23 cellular contexts compared by ENCODE assay signal in genomic region chr21:35097525-35097924, GRCh38. TPM values are rescaled to one million over a fixed set of nuclear protein-coding genes. Genes with fewer than 3 reads are reported as not detected.
DNase-seq lines count a peak whose midpoint lies in the region; ATAC-seq and TF ChIP-seq lines count a peak whose summit lies in the region.
"Had no signal": no experiment of that assay in that cellular context is flagged by ENCODE, and none has a peak within 500 bp of the region (broad histone marks: within the 10 kb centered on the region; RNA-seq: fewer than 3 reads in every experiment).

No MANE protein-coding gene starts in this region.

- intact Hi-C loops in activated CD4-positive, alpha-beta T cell treated with anti-CD3 and anti-CD28 coated beads, Interleukin-2, amount 10 ng/mL, durations not matched to agents 24 days and 14 days (cut with micrococcal nuclease), result loop anchor here (1.0 to 5.0 kb wide), 11 partner anchors 9 to 431 kb away; partner anchors contain the start of gene RUNX1
- intact Hi-C loops in activated T-helper 2 cell treated with anti-CD3 and anti-CD28 coated beads, Interferon-gamma antibody, Interleukin-2, Interleukin-4, amounts not matched to agents 10 μg/mL and 5 μg/mL and 100 μg/mL, durations not matched to agents 14 hours and 24 hours and 36 hours (cut with micrococcal nuclease), result loop anchor here (1.0 to 5.0 kb wide), 13 partner anchors 9 to 430 kb away; no protein-coding TSS in a partner anchor

- H3K27ac Mint-ChIP-seq in activated CD4-positive, alpha-beta T cell treated with anti-CD3 and anti-CD28 coated beads, Interleukin-2, amount 10 ng/mL, durations not matched to agents 24 days and 14 days, result peak overlapping the region; percentile 92
- H3K27ac Mint-ChIP-seq in activated naive CD4-positive, alpha-beta T cell treated with anti-CD3 and anti-CD28 coated beads, Interleukin-2, amount 50 U/mL, for 24 hours, result peak overlapping the region; percentile 52
- peak overlapping the region; percentile 93 for H3K27ac Mint-ChIP-seq in activated T-helper 2 cell treated with anti-CD3 and anti-CD28 coated beads, Interferon-gamma antibody, Interleukin-2, Interleukin-4, amounts not matched to agents 10 μg/mL and 5 μg/mL and 100 μg/mL, durations not matched to agents 14 hours and 24 hours and 36 hours

- peaks cover 9% of the 10 kb centered on the region for H3K9me3 Mint-ChIP-seq in activated CD4-positive, alpha-beta T cell treated with anti-CD3 and anti-CD28 coated beads, Interleukin-2, amount 10 ng/mL, durations not matched to agents 24 days and 14 days
- no peaks in the 10 kb centered on the region for H3K9me3 Mint-ChIP-seq in activated naive CD4-positive, alpha-beta T cell treated with anti-CD3 and anti-CD28 coated beads, Interleukin-2, amount 50 U/mL, for 24 hours
- peaks cover 20% of the 10 kb centered on the region for H3K9me3 Mint-ChIP-seq in activated T-helper 2 cell treated with anti-CD3 and anti-CD28 coated beads, Interferon-gamma antibody, Interleukin-2, Interleukin-4, amounts not matched to agents 10 μg/mL and 5 μg/mL and 100 μg/mL, durations not matched to agents 14 hours and 24 hours and 36 hours

- no peaks in the 10 kb centered on the region for H3K9me3 ChIP-seq in HEK293 (ENCODE audit: control insufficient read depth, insufficient read depth, low read depth, low read length)
- H3K9me3 ChIP-seq: HAP-1 had no signal

- TF ChIP-seq CTCF in HEK293 (tag by site-specific recombination; IDR thresholded peaks at IDR 0.05), result no peak

- H3K4me1 ChIP-seq in HEK293 (ENCODE audit: control insufficient read depth, insufficient read depth, low read length), result no peaks in the 10 kb centered on the region
- H3K4me1 ChIP-seq: HAP-1 had no signal

- DNase-seq in activated CD4-positive, alpha-beta T cell treated with anti-CD3 and anti-CD28 coated beads, Interleukin-2, amount 10 ng/mL, durations not matched to agents 24 days and 14 days, result peak; percentile 46
- no peak for DNase-seq in activated CD4-positive, alpha-beta T cell treated with anti-CD3 and anti-CD28 coated beads, Interleukin-2, amount 50 U/mL, for 1 hour
- DNase-seq in activated naive CD4-positive, alpha-beta T cell treated with Interleukin-2 at 50 U/mL for 16 hours, result no peak
- DNase-seq in activated T-helper 2 cell treated with anti-CD3 and anti-CD28 coated beads, Interferon-gamma antibody, Interleukin-2, Interleukin-4, amounts not matched to agents 10 μg/mL and 5 μg/mL and 100 μg/mL, durations not matched to agents 14 hours and 24 hours and 36 hours (ENCODE audit: low spot score), result no peak
- DNase-seq: 8988T, ACHN, Calu3, DMS153, DND-41, GOT3, Kasumi-1, NCI-H1105 treated with DMSO at 0.1 percent for 48 hours, NCI-H146, NCI-H1930, NCI-H2107, NCI-H524, NCI-H774, PC-3 had no signal

- POLR2A ChIA-PET in HEK293 (lab: Yijun Ruan, JAX), result no interaction called here

- H3K36me3 ChIP-seq in HEK293 (ENCODE audit: control insufficient read depth in 2 of 2, insufficient read depth in 1 of 2, low read length in 2 of 2), result no peaks in the 10 kb centered on the region
- H3K36me3 ChIP-seq: HAP-1 had no signal

- peaks cover 27% of the 10 kb centered on the region for H3K4me1 Mint-ChIP-seq in activated CD4-positive, alpha-beta T cell treated with anti-CD3 and anti-CD28 coated beads, Interleukin-2, amount 10 ng/mL, durations not matched to agents 24 days and 14 days
- H3K4me1 Mint-ChIP-seq in activated naive CD4-positive, alpha-beta T cell treated with anti-CD3 and anti-CD28 coated beads, Interleukin-2, amount 50 U/mL, for 24 hours, result peaks cover 14% of the 10 kb centered on the region
- H3K4me1 Mint-ChIP-seq in activated T-helper 2 cell treated with anti-CD3 and anti-CD28 coated beads, Interferon-gamma antibody, Interleukin-2, Interleukin-4, amounts not matched to agents 10 μg/mL and 5 μg/mL and 100 μg/mL, durations not matched to agents 14 hours and 24 hours and 36 hours (ENCODE audit: low read depth), result peaks cover 53% of the 10 kb centered on the region

- H3K4me3 ChIP-seq in HEK293 (ENCODE audit: low read depth, low read length), result no peak overlapping the region
- H3K4me3 ChIP-seq: HAP-1 had no signal

- H3K27me3 Mint-ChIP-seq in activated CD4-positive, alpha-beta T cell treated with anti-CD3 and anti-CD28 coated beads, Interleukin-2, amount 10 ng/mL, durations not matched to agents 24 days and 14 days, result no peaks in the 10 kb centered on the region
- no peaks in the 10 kb centered on the region for H3K27me3 Mint-ChIP-seq in activated naive CD4-positive, alpha-beta T cell treated with anti-CD3 and anti-CD28 coated beads, Interleukin-2, amount 50 U/mL, for 24 hours
- no peaks in the 10 kb centered on the region for H3K27me3 Mint-ChIP-seq in activated T-helper 2 cell treated with anti-CD3 and anti-CD28 coated beads, Interferon-gamma antibody, Interleukin-2, Interleukin-4, amounts not matched to agents 10 μg/mL and 5 μg/mL and 100 μg/mL, durations not matched to agents 14 hours and 24 hours and 36 hours (ENCODE audit: low read depth)

- no peak overlapping the region for H3K4me3 Mint-ChIP-seq in activated CD4-positive, alpha-beta T cell treated with anti-CD3 and anti-CD28 coated beads, Interleukin-2, amount 10 ng/mL, durations not matched to agents 24 days and 14 days
- no peak overlapping the region for H3K4me3 Mint-ChIP-seq in activated naive CD4-positive, alpha-beta T cell treated with anti-CD3 and anti-CD28 coated beads, Interleukin-2, amount 50 U/mL, for 24 hours
- H3K4me3 Mint-ChIP-seq in activated T-helper 2 cell treated with anti-CD3 and anti-CD28 coated beads, Interferon-gamma antibody, Interleukin-2, Interleukin-4, amounts not matched to agents 10 μg/mL and 5 μg/mL and 100 μg/mL, durations not matched to agents 14 hours and 24 hours and 36 hours (ENCODE audit: low read depth), result no peak overlapping the region

- H3K27ac ChIP-seq in HEK293 (ENCODE audit: extremely low read depth, low read depth, low read length), result no peak overlapping the region

- CTCF ChIA-PET in HEK293 (lab: Yijun Ruan, JAX), result no interaction called here

- no peak for ATAC-seq in HG03159 (IDR thresholded peaks at IDR 0.05; ENCODE audit: unreplicated experiment)
- ATAC-seq in HG02763 (IDR thresholded peaks at IDR 0.05; ENCODE audit: unreplicated experiment), result no peak
- ATAC-seq: PC-3 had no signal

- no peaks in the 10 kb centered on the region for H3K36me3 Mint-ChIP-seq in activated CD4-positive, alpha-beta T cell treated with anti-CD3 and anti-CD28 coated beads, Interleukin-2, amount 10 ng/mL, durations not matched to agents 24 days and 14 days (ENCODE audit: low read depth)
- no peaks in the 10 kb centered on the region for H3K36me3 Mint-ChIP-seq in activated naive CD4-positive, alpha-beta T cell treated with anti-CD3 and anti-CD28 coated beads, Interleukin-2, amount 50 U/mL, for 24 hours
- H3K36me3 Mint-ChIP-seq in activated T-helper 2 cell treated with anti-CD3 and anti-CD28 coated beads, Interferon-gamma antibody, Interleukin-2, Interleukin-4, amounts not matched to agents 10 μg/mL and 5 μg/mL and 100 μg/mL, durations not matched to agents 14 hours and 24 hours and 36 hours (ENCODE audit: low read depth), result peaks cover 26% of the 10 kb centered on the region

TF ChIP-seq in HEK293, 187 proteins besides CTCF, POLR2A, EP300 and RAD21:
- 0 out of 2 replicates have a peak, but pooled peaks have one; percentile 5 for TF ChIP-seq ZNF768 (tag by site-specific recombination; IDR thresholded peaks at IDR 0.05)
- no peak for TF ChIP-seq KLF7 (tag by site-specific recombination; IDR thresholded peaks at IDR 0.05; ENCODE audit: borderline replicate concordance)
- no peak for TF ChIP-seq TSHZ1 (tag by site-specific recombination; IDR thresholded peaks at IDR 0.05; ENCODE audit: borderline replicate concordance)
- no peak for TF ChIP-seq ZNF624 (tag by site-specific recombination; IDR thresholded peaks at IDR 0.05)
- TF ChIP-seq ZNF146 (tag by site-specific recombination; IDR thresholded peaks at IDR 0.05), result no peak
- no peak for TF ChIP-seq ZNF132 (tag by site-specific recombination; IDR thresholded peaks at IDR 0.05; ENCODE audit: borderline replicate concordance)
- no peak for TF ChIP-seq ZNF473 (tag by site-specific recombination; IDR thresholded peaks at IDR 0.05)

RNA-seq across cellular contexts. Expression of gene RUNX1, which starts 48.4 kb away (rescaled TPM):
- total RNA-seq in activated CD4-positive, alpha-beta T cell treated with anti-CD3 and anti-CD28 coated beads, Interleukin-2, amount 10 ng/mL, durations not matched to agents 24 days and 14 days, result 100 and 101 TPM in 2 replicates
- 120 and 121 TPM in 2 replicates for total RNA-seq in activated T-helper 2 cell treated with anti-CD3 and anti-CD28 coated beads, Interferon-gamma antibody, Interleukin-2, Interleukin-4, amounts not matched to agents 10 μg/mL and 5 μg/mL and 100 μg/mL, durations not matched to agents 14 hours and 24 hours and 36 hours
